ENCODE assay signal across 10 cellular contexts in genomic region chr1:28847207-28847606, GRCh38. TPM values are rescaled to one million over a fixed set of nuclear protein-coding genes. Genes with fewer than 3 reads are reported as not detected.
"Had no signal": no experiment of that assay in that cellular context is flagged by ENCODE, and none has a peak within 500 bp of the region (broad histone marks: within the 10 kb centered on the region; RNA-seq: fewer than 3 reads in every experiment).

No MANE protein-coding gene starts in this region.

RNA-seq across cellular contexts. Expression of gene OPRD1, which starts 35.2 kb away (rescaled TPM):
- total RNA-seq: naive thymus-derived CD8-positive, alpha-beta T cell; natural killer cell treated with Interleukin-12 subunit alpha and Interleukin-12 subunit beta and Interleukin-15 and Interleukin-18, amount 100 ng/mL, for 72 hours; omental fat pad; posterior vena cava; pulmonary artery endothelial cell; right atrium auricular region; sciatic nerve; spleen; suprapubic skin had no signal
- polyA plus RNA-seq: spleen, urinary bladder had no signal
